Comparison of ENCODE assay signal across 3 cellular contexts in the genomic region with DNA sequence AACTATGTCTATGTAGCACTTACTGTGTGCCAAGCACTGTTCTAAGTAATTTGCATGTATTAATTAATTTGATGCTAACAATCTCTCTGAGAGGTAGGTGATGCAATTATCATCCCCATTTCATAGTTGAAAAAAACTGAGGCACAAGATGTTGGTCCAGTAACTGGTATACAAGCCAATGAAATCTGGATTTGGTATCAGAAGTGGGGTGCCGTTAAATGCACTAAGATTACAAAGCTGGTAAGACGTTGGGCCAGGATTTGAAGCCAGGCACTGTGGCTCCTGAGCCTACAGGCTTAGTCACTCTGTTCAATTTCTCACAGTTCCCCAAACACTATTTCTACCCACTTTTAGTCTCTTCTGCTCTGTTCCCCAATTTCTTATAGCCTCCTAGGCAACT.
TF ChIP-seq lines count a peak whose summit lies in the region.

No MANE protein-coding gene starts in this region.

TF ChIP-seq in HCT116, 20 proteins besides CTCF, POLR2A, EP300 and RAD21 (continued from another document):
- no peak for TF ChIP-seq EZH2 (IDR thresholded peaks at IDR 0.05)

TF ChIP-seq in HEK293, 187 proteins besides CTCF, POLR2A, EP300 and RAD21 (continued from another document):
- no peak for TF ChIP-seq GLI2 (tag by site-specific recombination; IDR thresholded peaks at IDR 0.05; ENCODE audit: borderline replicate concordance, low read depth)
- TF ChIP-seq ZNF707 (tag by site-specific recombination; IDR thresholded peaks at IDR 0.05) = peak; percentile 92
- TF ChIP-seq SCRT1 (tag by site-specific recombination; IDR thresholded peaks at IDR 0.05; ENCODE audit: borderline replicate concordance) = no peak

TF ChIP-seq in K562, 482 proteins besides CTCF, POLR2A, EP300 and RAD21:
- TF ChIP-seq BCLAF1 (IDR thresholded peaks at IDR 0.05; ENCODE audit: borderline replicate concordance in 1 of 2, control insufficient read depth in 1 of 2, low read depth in 2 of 2, low read length in 1 of 2) (no peak), ZNF707 (CRISPR knock-in tag; conservative IDR thresholded peaks at IDR 0.05) (peak; percentile 93)
